1 cellular context compared by ENCODE assay signal in the genomic region with DNA sequence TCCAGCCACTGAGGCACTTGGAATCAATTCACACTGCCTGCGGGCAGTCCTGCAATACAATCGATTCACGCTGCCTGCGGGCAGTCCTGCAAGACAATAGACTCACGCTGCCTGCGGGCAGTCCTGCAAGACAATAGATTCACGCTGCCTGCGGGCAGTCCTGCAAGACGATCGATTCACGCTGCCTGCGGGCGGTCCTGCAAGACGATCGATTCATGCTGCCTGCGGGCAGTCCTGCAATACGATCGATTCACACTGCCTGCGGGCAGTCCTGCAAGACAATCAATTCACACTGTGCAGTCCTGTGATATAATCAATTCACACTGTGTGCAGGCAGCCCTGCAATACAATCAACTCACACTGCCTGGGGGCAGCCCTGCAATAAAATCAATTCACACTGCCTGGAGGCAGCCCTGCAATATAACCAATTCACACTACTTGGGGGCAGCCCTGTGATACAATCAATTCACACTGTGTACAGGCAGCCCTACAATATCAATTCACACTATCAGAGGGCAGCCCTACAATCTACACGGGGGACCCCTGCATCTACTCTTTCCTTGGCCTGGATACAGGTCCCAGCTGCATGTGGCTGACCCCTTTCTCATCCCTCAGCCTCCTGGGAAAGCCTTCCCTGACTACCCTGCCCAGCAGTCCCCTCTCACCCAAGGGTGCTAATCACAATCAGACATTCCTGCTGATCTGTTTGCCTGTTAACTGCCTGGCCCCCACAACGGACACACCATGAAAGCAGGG.
TF ChIP-seq lines count a peak whose summit lies in the region.

No MANE protein-coding gene starts in this region.

TF ChIP-seq in HepG2, 621 proteins besides CTCF, POLR2A, EP300 and RAD21 (continued from another document):
- TF ChIP-seq PRPF4 (IDR thresholded peaks at IDR 0.05; ENCODE audit: low read depth, low read length, poor library complexity, severe bottlenecking) (peak; percentile 70), ZNF572 (CRISPR knock-in tag; IDR thresholded peaks at IDR 0.05) (0 out of 2 replicates have a peak, but pooled peaks have one; percentile 34), ZBTB38 (CRISPR knock-in tag; IDR thresholded peaks at IDR 0.05) (0 out of 2 replicates have a peak, but pooled peaks have one; percentile 27)
- TF ChIP-seq, protein P1, sequence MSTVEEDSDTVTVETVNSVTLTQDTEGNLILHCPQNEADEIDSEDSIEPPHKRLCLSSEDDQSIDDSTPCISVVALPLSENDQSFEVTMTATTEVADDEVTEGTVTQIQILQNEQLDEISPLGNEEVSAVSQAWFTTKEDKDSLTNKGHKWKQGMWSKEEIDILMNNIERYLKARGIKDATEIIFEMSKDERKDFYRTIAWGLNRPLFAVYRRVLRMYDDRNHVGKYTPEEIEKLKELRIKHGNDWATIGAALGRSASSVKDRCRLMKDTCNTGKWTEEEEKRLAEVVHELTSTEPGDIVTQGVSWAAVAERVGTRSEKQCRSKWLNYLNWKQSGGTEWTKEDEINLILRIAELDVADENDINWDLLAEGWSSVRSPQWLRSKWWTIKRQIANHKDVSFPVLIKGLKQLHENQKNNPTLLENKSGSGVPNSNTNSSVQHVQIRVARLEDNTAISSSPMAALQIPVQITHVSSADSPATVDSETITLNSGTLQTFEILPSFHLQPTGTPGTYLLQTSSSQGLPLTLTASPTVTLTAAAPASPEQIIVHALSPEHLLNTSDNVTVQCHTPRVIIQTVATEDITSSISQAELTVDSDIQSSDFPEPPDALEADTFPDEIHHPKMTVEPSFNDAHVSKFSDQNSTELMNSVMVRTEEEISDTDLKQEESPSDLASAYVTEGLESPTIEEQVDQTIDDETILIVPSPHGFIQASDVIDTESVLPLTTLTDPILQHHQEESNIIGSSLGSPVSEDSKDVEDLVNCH (CRISPR knock-in tag; IDR thresholded peaks at IDR 0.05), result no peak
- TF ChIP-seq, protein P2, sequence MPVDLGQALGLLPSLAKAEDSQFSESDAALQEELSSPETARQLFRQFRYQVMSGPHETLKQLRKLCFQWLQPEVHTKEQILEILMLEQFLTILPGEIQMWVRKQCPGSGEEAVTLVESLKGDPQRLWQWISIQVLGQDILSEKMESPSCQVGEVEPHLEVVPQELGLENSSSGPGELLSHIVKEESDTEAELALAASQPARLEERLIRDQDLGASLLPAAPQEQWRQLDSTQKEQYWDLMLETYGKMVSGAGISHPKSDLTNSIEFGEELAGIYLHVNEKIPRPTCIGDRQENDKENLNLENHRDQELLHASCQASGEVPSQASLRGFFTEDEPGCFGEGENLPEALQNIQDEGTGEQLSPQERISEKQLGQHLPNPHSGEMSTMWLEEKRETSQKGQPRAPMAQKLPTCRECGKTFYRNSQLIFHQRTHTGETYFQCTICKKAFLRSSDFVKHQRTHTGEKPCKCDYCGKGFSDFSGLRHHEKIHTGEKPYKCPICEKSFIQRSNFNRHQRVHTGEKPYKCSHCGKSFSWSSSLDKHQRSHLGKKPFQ (CRISPR knock-in tag; IDR thresholded peaks at IDR 0.05; ENCODE audit: insufficient replicate concordance), result peak; percentile 85
